3 cellular contexts compared by ENCODE assay signal in genomic region chr9:99322299-99322698, GRCh38.
TF ChIP-seq lines count a peak whose summit lies in the region.

No MANE protein-coding gene starts in this region.

TF ChIP-seq in SK-N-SH, 30 proteins besides CTCF, POLR2A, EP300 and RAD21:
- TF ChIP-seq PBX3 (IDR thresholded peaks at IDR 0.05) (peak; percentile 18; the same call in 1 of the 2 replicates), ELF1 (IDR thresholded peaks at IDR 0.05) (no peak)

TF ChIP-seq in SK-N-SH treated with all-trans-retinoic acid at 6 μM for 48 hours, 23 proteins besides CTCF, POLR2A, EP300 and RAD21:
- TF ChIP-seq PATZ1 (CRISPR knock-in tag; IDR thresholded peaks at IDR 0.05; ENCODE audit: borderline replicate concordance) (no peak), CREB5 (CRISPR knock-in tag; IDR thresholded peaks at IDR 0.05; ENCODE audit: low read depth) (no peak), GLIS3 (CRISPR knock-in tag; IDR thresholded peaks at IDR 0.05) (no peak), CSRNP3 (CRISPR knock-in tag; IDR thresholded peaks at IDR 0.05) (no peak)

TF ChIP-seq in GM12878, 131 proteins besides CTCF, POLR2A, EP300 and RAD21 (continued from another document):
- peak; percentile 58 for TF ChIP-seq PBX3 (IDR thresholded peaks at IDR 0.05; ENCODE audit: insufficient replicate concordance, low read depth, low read length)
- TF ChIP-seq PKNOX1 (IDR thresholded peaks at IDR 0.05): peak; percentile 68
- TF ChIP-seq JUNB (IDR thresholded peaks at IDR 0.05): 0 out of 2 replicates have a peak, but pooled peaks have one; percentile 8
- TF ChIP-seq CBX3 (IDR thresholded peaks at IDR 0.05; ENCODE audit: borderline replicate concordance, low read depth): no peak
- TF ChIP-seq MEF2B (IDR thresholded peaks at IDR 0.05; ENCODE audit: partially characterized antibody, poor library complexity, severe bottlenecking): no peak
- TF ChIP-seq NKRF (conservative IDR thresholded peaks at IDR 0.05): no peak
